26 cellular contexts compared by ENCODE assay signal in the genomic region with DNA sequence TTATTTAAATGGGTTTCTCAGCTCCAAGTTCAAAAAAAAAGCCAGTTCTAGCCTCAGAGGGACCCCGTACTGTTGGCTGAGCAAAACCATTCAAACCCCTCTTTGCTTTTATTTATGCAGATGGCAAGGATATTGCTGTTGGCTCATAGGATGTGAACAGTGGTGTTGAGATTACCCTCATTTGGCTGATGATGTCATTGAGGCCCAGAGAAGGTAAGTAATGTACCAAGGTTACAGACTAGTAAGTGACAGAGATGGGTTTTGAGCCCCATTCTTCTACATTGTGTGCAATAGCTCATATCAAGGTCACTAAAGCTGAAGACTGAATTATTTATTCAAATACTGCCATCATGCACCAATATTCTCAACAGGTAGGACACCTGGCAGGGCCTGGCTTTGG.
"Had no signal": no experiment of that assay in that cellular context is flagged by ENCODE, and none has a peak within 500 bp of the region (broad histone marks: within the 10 kb centered on the region; RNA-seq: fewer than 3 reads in every experiment).

No MANE protein-coding gene starts in this region.

- H3K27me3 ChIP-seq: esophagus squamous epithelium, right atrium auricular region, sigmoid colon, stomach, tibial nerve, upper lobe of left lung had no signal

- H3K9me3 ChIP-seq: esophagus squamous epithelium, left ventricle myocardium inferior, mucosa of descending colon, prostate gland, right atrium auricular region, sigmoid colon, stomach, tibial nerve, upper lobe of left lung had no signal

- H3K4me1 ChIP-seq: left ventricle myocardium inferior, prostate gland had no signal

- H3K36me3 ChIP-seq: esophagus squamous epithelium, left ventricle myocardium inferior, prostate gland, right atrium auricular region, upper lobe of left lung had no signal

- FAIRE-seq: colon, endothelial cell of umbilical vein, urothelium cell line had no signal

- H3K27ac ChIP-seq: prostate gland, right atrium auricular region, sigmoid colon, tibial nerve, upper lobe of left lung had no signal

- H3K4me3 ChIP-seq: esophagus squamous epithelium, left ventricle myocardium inferior, lung, mucosa of descending colon, prostate gland, right atrium auricular region, sigmoid colon, stomach, tibial nerve, upper lobe of left lung had no signal

- ATAC-seq: left colon; mucosa of descending colon; natural killer cell treated with Interleukin-12 subunit alpha and Interleukin-12 subunit beta and Interleukin-15 and Interleukin-18, amount 100 ng/mL, for 72 hours; stimulated activated effector memory CD8-positive, alpha-beta T cell treated with anti-CD3 and anti-CD28 coated beads, Interleukin-12 subunit alpha, Interleukin-12 subunit beta, amount 100 ng/mL, for 72 hours had no signal

- DNase-seq: dermis blood vessel endothelial cell; effector memory CD4-positive, alpha-beta T cell; esophagus squamous epithelium; foreskin melanocyte; hypothalamus; immature natural killer cell; kidney glomerular epithelial cell; left colon; left ventricle myocardium inferior; mucosa of descending colon; naive B cell; sigmoid colon; stimulated activated CD4-positive, alpha-beta T cell treated with anti-CD3 and anti-CD28 coated beads, Interleukin-2, amount 100 ng/mL, for 24 hours; stimulated activated CD4-positive, alpha-beta T cell treated with anti-CD3 and anti-CD28 coated beads, Interleukin-4, amount 100 ng/mL, for 24 hours; stimulated activated naive CD4-positive, alpha-beta T cell treated with Interleukin-2 at 50 U/mL for 16 hours; stomach; upper lobe of left lung had no signal
